Comparison of ENCODE assay signal across 4 cellular contexts in the genomic region with DNA sequence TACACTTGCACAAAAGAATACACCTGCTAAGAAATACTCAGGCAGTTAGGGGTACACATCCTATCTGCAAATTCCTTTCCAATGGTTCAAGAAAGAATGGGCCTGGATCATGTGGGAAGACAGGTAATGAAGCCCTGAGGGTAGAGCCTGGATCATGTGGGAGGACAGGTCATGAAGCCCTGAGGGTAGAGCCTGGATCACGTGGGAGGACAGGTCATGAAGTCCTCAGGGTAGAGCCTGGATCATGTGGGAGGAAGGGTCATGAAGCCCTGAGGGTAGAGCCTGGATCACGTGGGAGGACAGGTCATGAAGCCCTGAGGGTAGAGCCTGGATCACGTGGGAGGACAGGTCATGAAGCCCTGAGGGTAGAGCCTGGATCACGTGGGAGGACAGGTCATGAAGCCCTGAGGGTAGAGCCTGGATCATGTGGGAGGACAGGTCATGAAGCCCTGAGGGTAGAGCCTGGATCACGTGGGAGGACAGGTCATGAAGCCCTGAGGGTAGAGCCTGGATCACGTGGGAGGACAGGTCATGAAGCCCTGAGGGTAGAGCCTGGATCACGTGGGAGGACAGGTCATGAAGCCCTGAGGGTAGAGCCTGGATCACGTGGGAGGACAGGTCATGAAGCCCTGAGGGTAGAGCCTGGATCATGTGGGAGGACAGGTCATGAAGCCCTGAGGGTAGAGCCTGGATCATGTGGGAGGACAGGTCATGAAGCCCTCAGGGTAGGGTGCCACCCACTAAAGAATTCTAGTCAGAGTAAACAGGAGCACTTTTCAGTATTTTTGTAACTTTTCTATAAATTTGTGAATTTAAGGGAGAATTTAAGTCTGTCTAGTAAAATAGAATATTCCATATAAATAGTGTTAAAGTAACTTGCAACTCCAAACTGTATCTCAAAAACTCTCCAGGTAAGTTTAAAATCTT. TPM values are rescaled to one million over a fixed set of nuclear protein-coding genes. Genes with fewer than 3 reads are reported as not detected.
"Had no signal": no experiment of that assay in that cellular context is flagged by ENCODE, and none has a peak within 500 bp of the region (broad histone marks: within the 10 kb centered on the region; RNA-seq: fewer than 3 reads in every experiment).

No MANE protein-coding gene starts in this region.

RNA-seq across cellular contexts. Expression of a gene that starts 45.8 kb away (rescaled TPM):
- total RNA-seq: activated CD4-positive, alpha-beta T cell treated with anti-CD3 and anti-CD28 coated beads, Interleukin-2, amount 10 ng/mL, durations not matched to agents 7 days and 5 days; dermis microvascular lymphatic vessel endothelial cell; esophagus squamous epithelium; T-helper 1 cell treated with Interleukin-12 subunit alpha and Interleukin-12 subunit beta and Interleukin-4 antibody, amounts not matched to agents 30 ng/mL and 1 ng/mL, for 36 hours had no signal
